Comparison of ENCODE assay signal across 1 cellular context in the genomic region with DNA sequence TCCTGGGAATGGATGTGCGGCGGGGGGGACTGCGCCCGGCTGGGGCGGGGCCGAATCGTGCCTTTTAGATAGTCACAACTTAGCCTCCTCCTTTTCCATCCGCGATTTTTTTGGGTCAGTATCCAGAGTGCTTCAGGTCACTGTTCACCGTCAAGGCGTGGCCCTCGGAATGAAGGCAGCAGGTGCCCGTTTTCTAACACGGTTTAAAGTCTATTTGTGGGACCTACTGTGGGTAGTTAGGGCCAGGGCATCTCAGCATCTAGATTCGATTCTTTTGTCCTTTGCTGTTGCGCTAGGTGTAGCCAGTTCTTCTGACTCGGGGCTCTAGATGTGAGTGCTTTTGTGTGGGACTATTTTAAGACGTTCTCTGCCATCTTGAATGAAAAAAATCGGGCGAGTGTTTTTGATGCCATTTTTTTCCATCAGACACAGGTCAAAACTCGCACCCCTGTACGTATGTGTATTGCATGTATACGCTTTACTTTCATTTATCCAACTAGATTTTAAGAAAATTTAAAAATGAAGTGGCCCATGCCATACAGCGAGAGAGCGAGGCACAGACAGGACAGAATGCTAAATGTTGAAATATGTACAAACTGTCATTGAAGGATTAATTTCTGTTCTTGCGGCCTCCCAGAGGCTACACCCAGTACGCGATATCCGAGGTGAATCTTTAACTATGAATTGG.
TF ChIP-seq lines count a peak whose summit lies in the region.

No MANE protein-coding gene starts in this region.

TF ChIP-seq in K562, 482 proteins besides CTCF, POLR2A, EP300 and RAD21 (continued from another document):
- TF ChIP-seq, protein P1, sequence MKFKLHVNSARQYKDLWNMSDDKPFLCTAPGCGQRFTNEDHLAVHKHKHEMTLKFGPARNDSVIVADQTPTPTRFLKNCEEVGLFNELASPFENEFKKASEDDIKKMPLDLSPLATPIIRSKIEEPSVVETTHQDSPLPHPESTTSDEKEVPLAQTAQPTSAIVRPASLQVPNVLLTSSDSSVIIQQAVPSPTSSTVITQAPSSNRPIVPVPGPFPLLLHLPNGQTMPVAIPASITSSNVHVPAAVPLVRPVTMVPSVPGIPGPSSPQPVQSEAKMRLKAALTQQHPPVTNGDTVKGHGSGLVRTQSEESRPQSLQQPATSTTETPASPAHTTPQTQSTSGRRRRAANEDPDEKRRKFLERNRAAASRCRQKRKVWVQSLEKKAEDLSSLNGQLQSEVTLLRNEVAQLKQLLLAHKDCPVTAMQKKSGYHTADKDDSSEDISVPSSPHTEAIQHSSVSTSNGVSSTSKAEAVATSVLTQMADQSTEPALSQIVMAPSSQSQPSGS (CRISPR knock-in tag; IDR thresholded peaks at IDR 0.05), result no peak
- TF ChIP-seq ATF6 (CRISPR knock-in tag; IDR thresholded peaks at IDR 0.05), result no peak
- TF ChIP-seq, protein P2, sequence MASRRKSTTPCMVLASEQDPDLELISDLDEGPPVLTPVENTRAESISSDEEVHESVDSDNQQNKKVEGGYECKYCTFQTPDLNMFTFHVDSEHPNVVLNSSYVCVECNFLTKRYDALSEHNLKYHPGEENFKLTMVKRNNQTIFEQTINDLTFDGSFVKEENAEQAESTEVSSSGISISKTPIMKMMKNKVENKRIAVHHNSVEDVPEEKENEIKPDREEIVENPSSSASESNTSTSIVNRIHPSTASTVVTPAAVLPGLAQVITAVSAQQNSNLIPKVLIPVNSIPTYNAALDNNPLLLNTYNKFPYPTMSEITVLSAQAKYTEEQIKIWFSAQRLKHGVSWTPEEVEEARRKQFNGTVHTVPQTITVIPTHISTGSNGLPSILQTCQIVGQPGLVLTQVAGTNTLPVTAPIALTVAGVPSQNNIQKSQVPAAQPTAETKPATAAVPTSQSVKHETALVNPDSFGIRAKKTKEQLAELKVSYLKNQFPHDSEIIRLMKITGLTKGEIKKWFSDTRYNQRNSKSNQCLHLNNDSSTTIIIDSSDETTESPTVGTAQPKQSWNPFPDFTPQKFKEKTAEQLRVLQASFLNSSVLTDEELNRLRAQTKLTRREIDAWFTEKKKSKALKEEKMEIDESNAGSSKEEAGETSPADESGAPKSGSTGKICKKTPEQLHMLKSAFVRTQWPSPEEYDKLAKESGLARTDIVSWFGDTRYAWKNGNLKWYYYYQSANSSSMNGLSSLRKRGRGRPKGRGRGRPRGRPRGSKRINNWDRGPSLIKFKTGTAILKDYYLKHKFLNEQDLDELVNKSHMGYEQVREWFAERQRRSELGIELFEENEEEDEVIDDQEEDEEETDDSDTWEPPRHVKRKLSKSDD (conservative IDR thresholded peaks at IDR 0.05; ENCODE audit: low read length), result no peak
